Comparison of ENCODE assay signal across 18 cellular contexts in the genomic region with DNA sequence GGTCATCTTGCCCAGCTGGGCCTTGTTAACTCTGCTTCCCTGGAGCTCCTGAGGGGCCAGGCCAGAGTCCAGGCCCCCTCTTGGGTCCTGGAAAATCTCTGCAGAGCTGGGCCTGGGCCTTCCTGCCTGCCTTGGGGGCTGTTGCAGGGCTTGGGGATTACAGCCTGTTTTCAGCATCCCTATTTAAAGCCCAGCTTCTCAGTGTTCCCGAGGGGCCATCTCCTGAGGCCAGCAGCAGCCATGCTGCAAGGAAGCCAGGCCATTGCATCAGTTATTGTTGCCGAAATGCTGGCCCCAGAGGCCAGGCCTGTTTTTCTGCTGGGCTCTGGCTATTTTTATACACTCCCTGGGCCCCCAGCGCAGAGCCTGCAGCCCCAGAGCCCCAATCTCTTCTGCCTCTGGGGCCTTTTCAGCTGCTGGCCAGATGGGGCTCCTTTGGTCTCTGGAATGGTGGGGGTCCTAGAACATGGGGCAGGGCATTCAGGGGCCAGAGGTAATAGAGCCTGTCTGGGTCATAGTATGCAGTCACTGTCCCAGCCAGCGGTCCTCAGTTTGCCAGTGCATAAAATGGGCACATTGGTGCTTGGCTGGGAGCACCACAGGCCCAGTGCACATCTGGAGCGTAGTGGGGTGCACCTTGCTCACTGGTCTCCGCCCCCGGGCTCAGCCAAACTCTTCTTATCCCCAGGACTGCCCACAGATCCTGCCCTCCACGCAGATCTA. TPM values are rescaled to one million over a fixed set of nuclear protein-coding genes. Genes with fewer than 3 reads are reported as not detected.
DNase-seq lines count a peak whose midpoint lies in the region; ATAC-seq and TF ChIP-seq lines count a peak whose summit lies in the region.
"Had no signal": no experiment of that assay in that cellular context is flagged by ENCODE, and none has a peak within 500 bp of the region (broad histone marks: within the 10 kb centered on the region; RNA-seq: fewer than 3 reads in every experiment).

No MANE protein-coding gene starts in this region.

- no peak for ATAC-seq in HG03280 (IDR thresholded peaks at IDR 0.05; ENCODE audit: unreplicated experiment)
- ATAC-seq in stimulated activated memory B cell treated with anti-CD40 and anti-IgM and Interleukin-4, amounts not matched to agents 10 μg/mL and 1 μg/mL and 100 μg/mL, for 72 hours, result no peak
- ATAC-seq: CD8-positive, alpha-beta T cell had no signal

- H3K27me3 ChIP-seq in mesenchymal stem cell (ENCODE audit: control insufficient read depth in 1 of 2, insufficient read depth in 1 of 2, low read length in 2 of 2), result no peaks in the 10 kb centered on the region
- H3K27me3 ChIP-seq: esophagus squamous epithelium had no signal

- H3K9ac ChIP-seq in mesenchymal stem cell (ENCODE audit: low read length), result peak overlapping the region; percentile 79

- H2BK12ac ChIP-seq in mesenchymal stem cell (ENCODE audit: low read length in 2 of 2), result peak overlapping the region; percentile 76 to 78

- H3K36me3 ChIP-seq in HEK293 (ENCODE audit: control insufficient read depth in 2 of 2, insufficient read depth in 1 of 2, low read length in 2 of 2) (peaks cover 0 to 62% of the 10 kb centered on the region in 2 experiments; a peak in 1 of 3 replicates), mesenchymal stem cell (ENCODE audit: control insufficient read depth in 1 of 2, insufficient read depth in 2 of 2, low read depth in 1 of 2, low read length in 2 of 2) (peaks cover 61 to 99% of the 10 kb centered on the region in 2 experiments)

- H3K4me3 ChIP-seq in HEK293 (ENCODE audit: low read depth, low read length) (no peak overlapping the region), coronary artery (no peak overlapping the region), mesenchymal stem cell (ENCODE audit: insufficient read depth in 1 of 2, low read depth in 1 of 2, low read length in 2 of 2) (peak overlapping the region in 1 of 2 experiments; percentile 45)
- H3K4me3 ChIP-seq: esophagus squamous epithelium had no signal

- CTCF ChIA-PET in HEK293 (lab: Yijun Ruan, JAX), result interaction anchor here (1.2 kb wide), 1 partner anchor 259 kb away, joined by 3 read pairs; no protein-coding TSS in a partner anchor

- no peaks in the 10 kb centered on the region for H3K9me3 Mint-ChIP-seq in stimulated activated memory B cell treated with anti-CD40 and anti-IgM and Interleukin-4, amounts not matched to agents 10 μg/mL and 1 μg/mL and 100 μg/mL, for 72 hours
- H3K9me3 Mint-ChIP-seq: CD8-positive, alpha-beta T cell; central memory CD8-positive, alpha-beta T cell; immature natural killer cell; T-helper 2 cell treated with Interferon-gamma antibody and Interleukin-4, amounts not matched to agents 5 μg/mL and 100 μg/mL, for 36 hours had no signal

- no peak overlapping the region for H3K23ac ChIP-seq in mesenchymal stem cell (ENCODE audit: low read length in 2 of 2)

- H2AFZ ChIP-seq in mesenchymal stem cell (ENCODE audit: low read depth, low read length), result no peak overlapping the region

- H3K27me3 Mint-ChIP-seq in stimulated activated memory B cell treated with anti-CD40 and anti-IgM and Interleukin-4, amounts not matched to agents 10 μg/mL and 1 μg/mL and 100 μg/mL, for 72 hours, result no peaks in the 10 kb centered on the region
- H3K27me3 Mint-ChIP-seq: central memory CD8-positive, alpha-beta T cell; progenitor cell of endocrine pancreas had no signal

- H3K79me1 ChIP-seq in mesenchymal stem cell (replicated peaks; ENCODE audit: low read length, poor library complexity, severe bottlenecking), result peaks cover 73% of the 10 kb centered on the region

- H3K36me3 Mint-ChIP-seq in stimulated activated memory B cell treated with anti-CD40 and anti-IgM and Interleukin-4, amounts not matched to agents 10 μg/mL and 1 μg/mL and 100 μg/mL, for 72 hours, result peaks cover 50% of the 10 kb centered on the region
- H3K36me3 Mint-ChIP-seq: immature natural killer cell had no signal

- peak overlapping the region; percentile 73 to 89 for H3K18ac ChIP-seq in mesenchymal stem cell (ENCODE audit: low read depth in 1 of 2, low read length in 2 of 2)

- H3K27ac ChIP-seq in HEK293 (ENCODE audit: extremely low read depth, low read depth, low read length) (peak overlapping the region; percentile 53; the same call in 1 of the 2 replicates), coronary artery (peak overlapping the region; percentile 10 to 60), mesenchymal stem cell (ENCODE audit: low read length, poor library complexity, severe bottlenecking) (no peak overlapping the region)
- H3K27ac ChIP-seq: esophagus squamous epithelium had no signal

- POLR2A ChIA-PET in HEK293 (lab: Yijun Ruan, JAX), result no interaction called here

- H3K4me1 ChIP-seq in HEK293 (ENCODE audit: control insufficient read depth, insufficient read depth, low read length) (no peaks in the 10 kb centered on the region), mesenchymal stem cell (ENCODE audit: control insufficient read depth, insufficient read depth, low read depth, low read length) (peaks cover 12% of the 10 kb centered on the region)

- H3K4me2 ChIP-seq in mesenchymal stem cell (ENCODE audit: low read length, poor library complexity, severe bottlenecking), result no peak overlapping the region

- 86% methylated on average over 8 of the region's 8 CpGs for WGBS in mesenchymal stem cell

- H2BK120ac ChIP-seq in mesenchymal stem cell (ENCODE audit: low read depth, low read length), result peak overlapping the region; percentile 85

- no peak overlapping the region for H2AK5ac ChIP-seq in mesenchymal stem cell (ENCODE audit: low read length, severe bottlenecking)

- TF ChIP-seq CTCF in AG09319 (IDR thresholded peaks at IDR 0.05; ENCODE audit: low read depth, low read length), result no peak
- no peak for TF ChIP-seq CTCF in HEK293 (tag by site-specific recombination; IDR thresholded peaks at IDR 0.05)
- no peak for TF ChIP-seq CTCF in coronary artery (IDR thresholded peaks at IDR 0.05)

- H3K9me3 ChIP-seq in HEK293 (ENCODE audit: control insufficient read depth, insufficient read depth, low read depth, low read length), result no peaks in the 10 kb centered on the region
- no peaks in the 10 kb centered on the region for H3K9me3 ChIP-seq in mesenchymal stem cell (ENCODE audit: control insufficient read depth, low read length)
- H3K9me3 ChIP-seq: esophagus squamous epithelium had no signal

- peak overlapping the region; percentile 54 to 84 for H3K4ac ChIP-seq in mesenchymal stem cell (ENCODE audit: low read depth in 1 of 2, low read length in 2 of 2)

- H4K8ac ChIP-seq in mesenchymal stem cell (ENCODE audit: low read length), result peak overlapping the region; percentile 83

- no peak overlapping the region for H2BK5ac ChIP-seq in mesenchymal stem cell (ENCODE audit: low read depth, low read length, poor library complexity, severe bottlenecking)

- H3K4me1 Mint-ChIP-seq in stimulated activated memory B cell treated with anti-CD40 and anti-IgM and Interleukin-4, amounts not matched to agents 10 μg/mL and 1 μg/mL and 100 μg/mL, for 72 hours, result peaks cover 31% of the 10 kb centered on the region
- H3K4me1 Mint-ChIP-seq: central memory CD8-positive, alpha-beta T cell; immature natural killer cell had no signal

- DNase-seq in AG09319 (ENCODE audit: extremely low read depth, low read depth) (peak; percentile 44), coronary artery (ENCODE audit: low spot score) (no peak), mesenchymal stem cell (peak; percentile 83), superior temporal gyrus (ENCODE audit: extremely low spot score) (no peak), NCI-H510A (lab: John Stamatoyannopoulos, UW) (no peak)
- DNase-seq: activated CD4-positive, alpha-beta T cell treated with anti-CD3 and anti-CD28 coated beads, Interleukin-2, amount 50 U/mL, for 4 hours; CD8-positive, alpha-beta T cell; esophagus squamous epithelium; immature natural killer cell; NCI-H2081; stimulated activated CD4-positive, alpha-beta T cell treated with anti-CD3 and anti-CD28 coated beads, Interleukin-4, amount 100 ng/mL, for 1 hour; stimulated activated naive CD4-positive, alpha-beta T cell had no signal

- H2BK15ac ChIP-seq in mesenchymal stem cell (ENCODE audit: low read depth, poor library complexity, severe bottlenecking), result no peak overlapping the region

- peak overlapping the region; percentile 95 for H4K91ac ChIP-seq in mesenchymal stem cell (ENCODE audit: low read length)

- peak overlapping the region in 1 of 2 experiments; percentile 86 for H3K14ac ChIP-seq in mesenchymal stem cell (ENCODE audit: low read length in 2 of 2)

- H3K4me3 Mint-ChIP-seq in stimulated activated memory B cell treated with anti-CD40 and anti-IgM and Interleukin-4, amounts not matched to agents 10 μg/mL and 1 μg/mL and 100 μg/mL, for 72 hours, result no peak overlapping the region
- H3K4me3 Mint-ChIP-seq: CD8-positive, alpha-beta T cell; central memory CD8-positive, alpha-beta T cell; immature natural killer cell; T-helper 2 cell treated with Interferon-gamma antibody and Interleukin-4, amounts not matched to agents 5 μg/mL and 100 μg/mL, for 36 hours had no signal

- no peak overlapping the region for H3K27ac Mint-ChIP-seq in stimulated activated memory B cell treated with anti-CD40 and anti-IgM and Interleukin-4, amounts not matched to agents 10 μg/mL and 1 μg/mL and 100 μg/mL, for 72 hours
- H3K27ac Mint-ChIP-seq: CD8-positive, alpha-beta T cell; immature natural killer cell; progenitor cell of endocrine pancreas; T-helper 2 cell treated with Interferon-gamma antibody and Interleukin-4, amounts not matched to agents 5 μg/mL and 100 μg/mL, for 36 hours had no signal

TF ChIP-seq in HEK293, 187 proteins besides CTCF, POLR2A, EP300 and RAD21 (continues in another document):
- TF ChIP-seq, protein P1, sequence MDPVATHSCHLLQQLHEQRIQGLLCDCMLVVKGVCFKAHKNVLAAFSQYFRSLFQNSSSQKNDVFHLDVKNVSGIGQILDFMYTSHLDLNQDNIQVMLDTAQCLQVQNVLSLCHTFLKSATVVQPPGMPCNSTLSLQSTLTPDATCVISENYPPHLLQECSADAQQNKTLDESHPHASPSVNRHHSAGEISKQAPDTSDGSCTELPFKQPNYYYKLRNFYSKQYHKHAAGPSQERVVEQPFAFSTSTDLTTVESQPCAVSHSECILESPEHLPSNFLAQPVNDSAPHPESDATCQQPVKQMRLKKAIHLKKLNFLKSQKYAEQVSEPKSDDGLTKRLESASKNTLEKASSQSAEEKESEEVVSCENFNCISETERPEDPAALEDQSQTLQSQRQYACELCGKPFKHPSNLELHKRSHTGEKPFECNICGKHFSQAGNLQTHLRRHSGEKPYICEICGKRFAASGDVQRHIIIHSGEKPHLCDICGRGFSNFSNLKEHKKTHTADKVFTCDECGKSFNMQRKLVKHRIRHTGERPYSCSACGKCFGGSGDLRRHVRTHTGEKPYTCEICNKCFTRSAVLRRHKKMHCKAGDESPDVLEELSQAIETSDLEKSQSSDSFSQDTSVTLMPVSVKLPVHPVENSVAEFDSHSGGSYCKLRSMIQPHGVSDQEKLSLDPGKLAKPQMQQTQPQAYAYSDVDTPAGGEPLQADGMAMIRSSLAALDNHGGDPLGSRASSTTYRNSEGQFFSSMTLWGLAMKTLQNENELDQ (tag by site-specific recombination; IDR thresholded peaks at IDR 0.05; ENCODE audit: low read depth), result no peak

RNA-seq across cellular contexts. Expression of a gene that starts 28.5 kb away (rescaled TPM):
- polyA plus RNA-seq in mesenchymal stem cell (2013, experiment 1 of 2), result 51.0 TPM
- polyA plus RNA-seq in mesenchymal stem cell (2013, experiment 2 of 2), result 49.9 TPM

Comparison
In these comparisons a context has a peak if more than half of its experiments do, and no peak if none do; other contexts are left out.
1. DNase-seq: peak in AG09319 (single experiment) and mesenchymal stem cell (single experiment); none in coronary artery (single experiment), superior temporal gyrus (single experiment) and NCI-H510A (single experiment).